In the genomic region with DNA sequence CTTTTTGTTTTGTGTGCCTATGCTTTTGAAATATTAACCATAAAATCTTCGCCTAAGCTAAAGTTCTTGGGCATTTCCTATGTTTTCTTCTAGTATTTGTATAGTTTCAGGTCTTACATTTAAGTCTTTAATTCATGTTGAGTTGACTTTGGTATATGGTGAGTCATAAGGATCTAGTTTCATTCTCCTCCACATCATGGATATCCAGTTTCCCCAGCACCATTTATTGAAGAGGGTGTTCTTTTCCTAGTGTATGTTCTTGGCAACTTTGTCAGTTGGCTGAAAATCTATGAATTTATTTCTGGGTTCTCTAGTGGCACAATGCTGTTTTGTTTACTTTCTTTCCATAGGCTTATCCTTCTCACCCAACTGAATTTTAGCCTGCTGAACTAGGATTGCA, we compare ENCODE assay signal across 1 cellular context.
TF ChIP-seq lines count a peak whose summit lies in the region.

No MANE protein-coding gene starts in this region.

TF ChIP-seq in SK-N-SH, 30 proteins besides CTCF, POLR2A, EP300 and RAD21 (continued from another document):
- TF ChIP-seq, protein P1, sequence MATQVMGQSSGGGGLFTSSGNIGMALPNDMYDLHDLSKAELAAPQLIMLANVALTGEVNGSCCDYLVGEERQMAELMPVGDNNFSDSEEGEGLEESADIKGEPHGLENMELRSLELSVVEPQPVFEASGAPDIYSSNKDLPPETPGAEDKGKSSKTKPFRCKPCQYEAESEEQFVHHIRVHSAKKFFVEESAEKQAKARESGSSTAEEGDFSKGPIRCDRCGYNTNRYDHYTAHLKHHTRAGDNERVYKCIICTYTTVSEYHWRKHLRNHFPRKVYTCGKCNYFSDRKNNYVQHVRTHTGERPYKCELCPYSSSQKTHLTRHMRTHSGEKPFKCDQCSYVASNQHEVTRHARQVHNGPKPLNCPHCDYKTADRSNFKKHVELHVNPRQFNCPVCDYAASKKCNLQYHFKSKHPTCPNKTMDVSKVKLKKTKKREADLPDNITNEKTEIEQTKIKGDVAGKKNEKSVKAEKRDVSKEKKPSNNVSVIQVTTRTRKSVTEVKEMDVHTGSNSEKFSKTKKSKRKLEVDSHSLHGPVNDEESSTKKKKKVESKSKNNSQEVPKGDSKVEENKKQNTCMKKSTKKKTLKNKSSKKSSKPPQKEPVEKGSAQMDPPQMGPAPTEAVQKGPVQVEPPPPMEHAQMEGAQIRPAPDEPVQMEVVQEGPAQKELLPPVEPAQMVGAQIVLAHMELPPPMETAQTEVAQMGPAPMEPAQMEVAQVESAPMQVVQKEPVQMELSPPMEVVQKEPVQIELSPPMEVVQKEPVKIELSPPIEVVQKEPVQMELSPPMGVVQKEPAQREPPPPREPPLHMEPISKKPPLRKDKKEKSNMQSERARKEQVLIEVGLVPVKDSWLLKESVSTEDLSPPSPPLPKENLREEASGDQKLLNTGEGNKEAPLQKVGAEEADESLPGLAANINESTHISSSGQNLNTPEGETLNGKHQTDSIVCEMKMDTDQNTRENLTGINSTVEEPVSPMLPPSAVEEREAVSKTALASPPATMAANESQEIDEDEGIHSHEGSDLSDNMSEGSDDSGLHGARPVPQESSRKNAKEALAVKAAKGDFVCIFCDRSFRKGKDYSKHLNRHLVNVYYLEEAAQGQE (IDR thresholded peaks at IDR 0.05; ENCODE audit: low read depth, low read length), result no peak
- TF ChIP-seq TEAD4 (IDR thresholded peaks at IDR 0.05; ENCODE audit: borderline replicate concordance, insufficient read depth) (no peak), EZH2phosphoT487 (IDR thresholded peaks at IDR 0.05; ENCODE audit: borderline replicate concordance, low read depth) (no peak), RCOR1 (IDR thresholded peaks at IDR 0.05; ENCODE audit: low read length) (no peak), GATA2 (CRISPR knock-in tag; IDR thresholded peaks at IDR 0.05) (no peak), MAX (IDR thresholded peaks at IDR 0.05; ENCODE audit: low read depth) (no peak), RXRA (IDR thresholded peaks at IDR 0.05; ENCODE audit: borderline replicate concordance, low read depth) (no peak), ZBTB33 (IDR thresholded peaks at IDR 0.05; ENCODE audit: borderline replicate concordance, low read depth) (no peak), TCF12 (IDR thresholded peaks at IDR 0.05) (no peak), POLR2AphosphoS5 (IDR thresholded peaks at IDR 0.05; ENCODE audit: low read depth, low read length) (no peak), MEF2A (IDR thresholded peaks at IDR 0.05; ENCODE audit: borderline replicate concordance, low read depth) (no peak), FOSL2 (IDR thresholded peaks at IDR 0.05; ENCODE audit: borderline replicate concordance, low read depth) (no peak), CHD2 (IDR thresholded peaks at IDR 0.05; ENCODE audit: low read length, partially characterized antibody) (no peak)
- TF ChIP-seq, protein P2, sequence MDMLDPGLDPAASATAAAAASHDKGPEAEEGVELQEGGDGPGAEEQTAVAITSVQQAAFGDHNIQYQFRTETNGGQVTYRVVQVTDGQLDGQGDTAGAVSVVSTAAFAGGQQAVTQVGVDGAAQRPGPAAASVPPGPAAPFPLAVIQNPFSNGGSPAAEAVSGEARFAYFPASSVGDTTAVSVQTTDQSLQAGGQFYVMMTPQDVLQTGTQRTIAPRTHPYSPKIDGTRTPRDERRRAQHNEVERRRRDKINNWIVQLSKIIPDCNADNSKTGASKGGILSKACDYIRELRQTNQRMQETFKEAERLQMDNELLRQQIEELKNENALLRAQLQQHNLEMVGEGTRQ (IDR thresholded peaks at IDR 0.05; ENCODE audit: borderline replicate concordance, low read depth, low read length), result no peak
